1 cellular context compared by ENCODE assay signal in genomic region chr18:67515987-67516431, GRCh38.
TF ChIP-seq lines count a peak whose summit lies in the region.

No MANE protein-coding gene starts in this region.

TF ChIP-seq in HepG2, 621 proteins besides CTCF, POLR2A, EP300 and RAD21 (continued from another document and continues in another):
- TF ChIP-seq PHF8 (CRISPR knock-in tag; IDR thresholded peaks at IDR 0.05) (peak; percentile 35; the same call in 1 of the 2 replicates), NR0B2 (CRISPR knock-in tag; IDR thresholded peaks at IDR 0.05) (no peak), FOXP1 (IDR thresholded peaks at IDR 0.05) (no peak), FOXP1 (CRISPR knock-in tag; IDR thresholded peaks at IDR 0.05) (no peak), TRIM22 (IDR thresholded peaks at IDR 0.05) (no peak), PLSCR1 (CRISPR knock-in tag; IDR thresholded peaks at IDR 0.05; ENCODE audit: borderline replicate concordance) (0 out of 2 replicates have a peak, but pooled peaks have one; percentile 28), HMGXB3 (CRISPR knock-in tag; IDR thresholded peaks at IDR 0.05; ENCODE audit: borderline replicate concordance) (no peak), ZNF275 (CRISPR knock-in tag; IDR thresholded peaks at IDR 0.05; ENCODE audit: borderline replicate concordance) (no peak), CEBPG (CRISPR knock-in tag; IDR thresholded peaks at IDR 0.05) (0 out of 2 replicates have a peak, but pooled peaks have one; percentile 32), ZNF724P (CRISPR knock-in tag; IDR thresholded peaks at IDR 0.05; ENCODE audit: borderline replicate concordance) (no peak), PPARG (CRISPR knock-in tag; conservative IDR thresholded peaks at IDR 0.05) (0 out of 2 replicates have a peak, but pooled peaks have one; percentile 26), GLMP (CRISPR knock-in tag; IDR thresholded peaks at IDR 0.05; ENCODE audit: borderline replicate concordance) (0 out of 2 replicates have a peak, but pooled peaks have one; percentile 51), GTF2F1 (IDR thresholded peaks at IDR 0.05; ENCODE audit: low read length) (no peak), ZNF230 (CRISPR knock-in tag; IDR thresholded peaks at IDR 0.05) (0 out of 2 replicates have a peak, but pooled peaks have one; percentile 19), GATAD2A (CRISPR knock-in tag; IDR thresholded peaks at IDR 0.05) (peak; percentile 58), ZNF263 (CRISPR knock-in tag; IDR thresholded peaks at IDR 0.05) (no peak; the same call in 1 of the 2 replicates), NCOA5 (CRISPR knock-in tag; IDR thresholded peaks at IDR 0.05) (no peak), ZNF543 (CRISPR knock-in tag; IDR thresholded peaks at IDR 0.05) (no peak), ZGPAT (CRISPR knock-in tag; IDR thresholded peaks at IDR 0.05) (peak; percentile 52), ZMAT3 (CRISPR knock-in tag; conservative IDR thresholded peaks at IDR 0.05) (no peak), ZNF431 (CRISPR knock-in tag; IDR thresholded peaks at IDR 0.05; ENCODE audit: borderline replicate concordance, low read depth) (0 out of 2 replicates have a peak, but pooled peaks have one; percentile 55), SMAD3 (CRISPR knock-in tag; IDR thresholded peaks at IDR 0.05) (no peak), ZNF879 (CRISPR knock-in tag; IDR thresholded peaks at IDR 0.05) (peak; percentile 69; the same call in 1 of the 2 replicates), ZBTB4 (CRISPR knock-in tag; IDR thresholded peaks at IDR 0.05; ENCODE audit: borderline replicate concordance) (no peak), ZNF83 (CRISPR knock-in tag; IDR thresholded peaks at IDR 0.05; ENCODE audit: borderline replicate concordance) (no peak), HNF4G (IDR thresholded peaks at IDR 0.05; ENCODE audit: borderline replicate concordance, low read depth, low read length) (no peak), HNF4G (CRISPR knock-in tag; IDR thresholded peaks at IDR 0.05; ENCODE audit: borderline replicate concordance, low read depth) (no peak), ZSCAN30 (CRISPR knock-in tag; IDR thresholded peaks at IDR 0.05) (peak; percentile 40; the same call in 1 of the 2 replicates), NFKBIZ (CRISPR knock-in tag; IDR thresholded peaks at IDR 0.05) (no peak), ZNF3 (CRISPR knock-in tag; IDR thresholded peaks at IDR 0.05) (no peak), MIXL1 (CRISPR knock-in tag; IDR thresholded peaks at IDR 0.05) (no peak), ZNF318 (CRISPR knock-in tag; IDR thresholded peaks at IDR 0.05) (no peak), XRCC5 (optimal IDR thresholded peaks at IDR 0.05; ENCODE audit: low read length) (no peak), HNRNPLL (IDR thresholded peaks at IDR 0.05; ENCODE audit: low read depth, low read length, poor library complexity, severe bottlenecking) (peak; percentile 37), TRIM24 (CRISPR knock-in tag; IDR thresholded peaks at IDR 0.05) (no peak), CBX1 (IDR thresholded peaks at IDR 0.05; ENCODE audit: low read depth) (no peak), NR2F6 (IDR thresholded peaks at IDR 0.05) (no peak), NR2F6 (CRISPR knock-in tag; IDR thresholded peaks at IDR 0.05) (no peak)
